Comparison of ENCODE assay signal across 6 cellular contexts in genomic region chr4:183556947-183557346, GRCh38.
"Had no signal": no experiment of that assay in that cellular context is flagged by ENCODE, and none has a peak within 500 bp of the region (broad histone marks: within the 10 kb centered on the region; RNA-seq: fewer than 3 reads in every experiment).

No MANE protein-coding gene starts in this region.

- H3K9me3 Mint-ChIP-seq: HFFc6 had no signal

- ATAC-seq: GM23338 had no signal

- H3K4me3 Mint-ChIP-seq: GM23338, H9, HFFc6 had no signal

- H3K4me3 ChIP-seq: GM23338, K562 had no signal

- DNase-seq: H9, HCEC 1CT, HFFc6, IMR-90 had no signal

- H3K27ac Mint-ChIP-seq: GM23338, H9, HFFc6 had no signal
